ENCODE assay signal across 1 cellular context in the genomic region with DNA sequence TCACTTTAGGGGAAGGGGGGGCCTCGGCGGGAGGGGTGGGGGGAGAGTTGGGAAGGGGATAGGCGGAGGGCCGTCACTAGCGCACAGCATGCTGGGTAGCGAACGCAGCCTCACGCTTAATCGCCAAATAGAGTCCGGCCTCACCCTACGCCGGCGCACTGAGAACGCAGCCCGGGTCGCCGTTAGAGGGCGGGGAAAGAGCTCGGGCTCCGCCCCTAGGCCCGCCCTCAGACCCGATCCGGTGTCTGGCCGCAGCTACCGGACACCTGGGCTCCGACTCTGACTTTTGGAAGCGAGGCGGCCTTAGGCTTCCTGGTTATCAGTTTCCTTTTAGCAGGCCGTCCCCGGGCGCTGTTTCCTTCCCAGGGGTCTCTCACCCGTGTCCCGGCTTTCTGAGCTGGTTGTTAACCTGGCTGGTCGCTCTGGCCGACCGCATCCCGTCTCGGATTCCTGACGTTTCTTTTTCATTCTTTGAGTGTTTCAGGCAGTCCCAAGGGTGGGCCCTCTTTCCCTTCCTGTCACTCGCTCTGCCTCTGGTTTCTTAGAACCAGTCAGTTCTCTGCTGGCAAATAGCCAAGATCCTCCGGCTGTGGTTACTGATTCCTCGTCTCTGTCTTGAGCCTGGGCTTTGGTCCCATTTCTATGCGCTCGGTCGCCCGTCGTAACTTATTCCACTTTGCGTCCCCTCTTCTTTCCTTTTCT.
TF ChIP-seq lines count a peak whose summit lies in the region.

No MANE protein-coding gene starts in this region.

TF ChIP-seq in SK-N-SH, 30 proteins besides CTCF, POLR2A, EP300 and RAD21 (continued from another document):
- TF ChIP-seq, protein P1, sequence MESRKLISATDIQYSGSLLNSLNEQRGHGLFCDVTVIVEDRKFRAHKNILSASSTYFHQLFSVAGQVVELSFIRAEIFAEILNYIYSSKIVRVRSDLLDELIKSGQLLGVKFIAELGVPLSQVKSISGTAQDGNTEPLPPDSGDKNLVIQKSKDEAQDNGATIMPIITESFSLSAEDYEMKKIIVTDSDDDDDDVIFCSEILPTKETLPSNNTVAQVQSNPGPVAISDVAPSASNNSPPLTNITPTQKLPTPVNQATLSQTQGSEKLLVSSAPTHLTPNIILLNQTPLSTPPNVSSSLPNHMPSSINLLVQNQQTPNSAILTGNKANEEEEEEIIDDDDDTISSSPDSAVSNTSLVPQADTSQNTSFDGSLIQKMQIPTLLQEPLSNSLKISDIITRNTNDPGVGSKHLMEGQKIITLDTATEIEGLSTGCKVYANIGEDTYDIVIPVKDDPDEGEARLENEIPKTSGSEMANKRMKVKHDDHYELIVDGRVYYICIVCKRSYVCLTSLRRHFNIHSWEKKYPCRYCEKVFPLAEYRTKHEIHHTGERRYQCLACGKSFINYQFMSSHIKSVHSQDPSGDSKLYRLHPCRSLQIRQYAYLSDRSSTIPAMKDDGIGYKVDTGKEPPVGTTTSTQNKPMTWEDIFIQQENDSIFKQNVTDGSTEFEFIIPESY (IDR thresholded peaks at IDR 0.05; ENCODE audit: borderline replicate concordance, low read depth) = no peak
- peak; percentile 96 for TF ChIP-seq NFIC (IDR thresholded peaks at IDR 0.05; ENCODE audit: borderline replicate concordance)
- no peak for TF ChIP-seq EZH2phosphoT487 (IDR thresholded peaks at IDR 0.05; ENCODE audit: borderline replicate concordance, low read depth)
- 0 out of 2 replicates have a peak, but pooled peaks have one; percentile 16 for TF ChIP-seq TAF1 (IDR thresholded peaks at IDR 0.05; ENCODE audit: borderline replicate concordance, low read depth, low read length)
- no peak; the same call in 1 of the 2 replicates for TF ChIP-seq SIN3A (IDR thresholded peaks at IDR 0.05; ENCODE audit: borderline replicate concordance, low read depth, low read length)
- no peak for TF ChIP-seq YY1 (IDR thresholded peaks at IDR 0.05; ENCODE audit: low read depth)
- no peak for TF ChIP-seq FOXJ3 (CRISPR knock-in tag; IDR thresholded peaks at IDR 0.05)
- TF ChIP-seq NRF1 (IDR thresholded peaks at IDR 0.05; ENCODE audit: low read depth, low read length) = peak; percentile 89
- no peak for TF ChIP-seq RXRA (IDR thresholded peaks at IDR 0.05; ENCODE audit: borderline replicate concordance, low read depth)
- TF ChIP-seq MEF2A (IDR thresholded peaks at IDR 0.05; ENCODE audit: borderline replicate concordance, low read depth) = no peak
- TF ChIP-seq, protein P2, sequence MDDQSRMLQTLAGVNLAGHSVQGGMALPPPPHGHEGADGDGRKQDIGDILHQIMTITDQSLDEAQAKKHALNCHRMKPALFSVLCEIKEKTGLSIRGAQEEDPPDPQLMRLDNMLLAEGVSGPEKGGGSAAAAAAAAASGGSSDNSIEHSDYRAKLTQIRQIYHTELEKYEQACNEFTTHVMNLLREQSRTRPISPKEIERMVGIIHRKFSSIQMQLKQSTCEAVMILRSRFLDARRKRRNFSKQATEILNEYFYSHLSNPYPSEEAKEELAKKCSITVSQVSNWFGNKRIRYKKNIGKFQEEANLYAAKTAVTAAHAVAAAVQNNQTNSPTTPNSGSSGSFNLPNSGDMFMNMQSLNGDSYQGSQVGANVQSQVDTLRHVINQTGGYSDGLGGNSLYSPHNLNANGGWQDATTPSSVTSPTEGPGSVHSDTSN (IDR thresholded peaks at IDR 0.05) = peak; percentile 4; the same call in 1 of the 2 replicates
- TF ChIP-seq, protein P3, sequence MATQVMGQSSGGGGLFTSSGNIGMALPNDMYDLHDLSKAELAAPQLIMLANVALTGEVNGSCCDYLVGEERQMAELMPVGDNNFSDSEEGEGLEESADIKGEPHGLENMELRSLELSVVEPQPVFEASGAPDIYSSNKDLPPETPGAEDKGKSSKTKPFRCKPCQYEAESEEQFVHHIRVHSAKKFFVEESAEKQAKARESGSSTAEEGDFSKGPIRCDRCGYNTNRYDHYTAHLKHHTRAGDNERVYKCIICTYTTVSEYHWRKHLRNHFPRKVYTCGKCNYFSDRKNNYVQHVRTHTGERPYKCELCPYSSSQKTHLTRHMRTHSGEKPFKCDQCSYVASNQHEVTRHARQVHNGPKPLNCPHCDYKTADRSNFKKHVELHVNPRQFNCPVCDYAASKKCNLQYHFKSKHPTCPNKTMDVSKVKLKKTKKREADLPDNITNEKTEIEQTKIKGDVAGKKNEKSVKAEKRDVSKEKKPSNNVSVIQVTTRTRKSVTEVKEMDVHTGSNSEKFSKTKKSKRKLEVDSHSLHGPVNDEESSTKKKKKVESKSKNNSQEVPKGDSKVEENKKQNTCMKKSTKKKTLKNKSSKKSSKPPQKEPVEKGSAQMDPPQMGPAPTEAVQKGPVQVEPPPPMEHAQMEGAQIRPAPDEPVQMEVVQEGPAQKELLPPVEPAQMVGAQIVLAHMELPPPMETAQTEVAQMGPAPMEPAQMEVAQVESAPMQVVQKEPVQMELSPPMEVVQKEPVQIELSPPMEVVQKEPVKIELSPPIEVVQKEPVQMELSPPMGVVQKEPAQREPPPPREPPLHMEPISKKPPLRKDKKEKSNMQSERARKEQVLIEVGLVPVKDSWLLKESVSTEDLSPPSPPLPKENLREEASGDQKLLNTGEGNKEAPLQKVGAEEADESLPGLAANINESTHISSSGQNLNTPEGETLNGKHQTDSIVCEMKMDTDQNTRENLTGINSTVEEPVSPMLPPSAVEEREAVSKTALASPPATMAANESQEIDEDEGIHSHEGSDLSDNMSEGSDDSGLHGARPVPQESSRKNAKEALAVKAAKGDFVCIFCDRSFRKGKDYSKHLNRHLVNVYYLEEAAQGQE (IDR thresholded peaks at IDR 0.05; ENCODE audit: low read depth, low read length) = no peak
- TF ChIP-seq FOSL2 (IDR thresholded peaks at IDR 0.05; ENCODE audit: borderline replicate concordance, low read depth) = no peak
- TF ChIP-seq, protein P4, sequence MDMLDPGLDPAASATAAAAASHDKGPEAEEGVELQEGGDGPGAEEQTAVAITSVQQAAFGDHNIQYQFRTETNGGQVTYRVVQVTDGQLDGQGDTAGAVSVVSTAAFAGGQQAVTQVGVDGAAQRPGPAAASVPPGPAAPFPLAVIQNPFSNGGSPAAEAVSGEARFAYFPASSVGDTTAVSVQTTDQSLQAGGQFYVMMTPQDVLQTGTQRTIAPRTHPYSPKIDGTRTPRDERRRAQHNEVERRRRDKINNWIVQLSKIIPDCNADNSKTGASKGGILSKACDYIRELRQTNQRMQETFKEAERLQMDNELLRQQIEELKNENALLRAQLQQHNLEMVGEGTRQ (IDR thresholded peaks at IDR 0.05; ENCODE audit: borderline replicate concordance, low read depth, low read length) = no peak
- TF ChIP-seq ELF1 (IDR thresholded peaks at IDR 0.05) = no peak
- TF ChIP-seq MXI1 (IDR thresholded peaks at IDR 0.05; ENCODE audit: low read depth, low read length) = peak; percentile 24; the same call in 1 of the 2 replicates
- TF ChIP-seq CHD2 (IDR thresholded peaks at IDR 0.05; ENCODE audit: low read length, partially characterized antibody) = no peak
- peak; percentile 15; the same call in 1 of the 2 replicates for TF ChIP-seq TCF12 (IDR thresholded peaks at IDR 0.05)
- TF ChIP-seq, protein P5, sequence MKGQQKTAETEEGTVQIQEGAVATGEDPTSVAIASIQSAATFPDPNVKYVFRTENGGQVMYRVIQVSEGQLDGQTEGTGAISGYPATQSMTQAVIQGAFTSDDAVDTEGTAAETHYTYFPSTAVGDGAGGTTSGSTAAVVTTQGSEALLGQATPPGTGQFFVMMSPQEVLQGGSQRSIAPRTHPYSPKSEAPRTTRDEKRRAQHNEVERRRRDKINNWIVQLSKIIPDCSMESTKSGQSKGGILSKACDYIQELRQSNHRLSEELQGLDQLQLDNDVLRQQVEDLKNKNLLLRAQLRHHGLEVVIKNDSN (IDR thresholded peaks at IDR 0.05; ENCODE audit: borderline replicate concordance, low read depth) = no peak
- TF ChIP-seq SMC3 (IDR thresholded peaks at IDR 0.05; ENCODE audit: low read depth, low read length) = no peak
- TF ChIP-seq RCOR1 (IDR thresholded peaks at IDR 0.05; ENCODE audit: low read length) = no peak
- no peak for TF ChIP-seq GABPA (IDR thresholded peaks at IDR 0.05; ENCODE audit: low read depth)
- TF ChIP-seq, protein P6, sequence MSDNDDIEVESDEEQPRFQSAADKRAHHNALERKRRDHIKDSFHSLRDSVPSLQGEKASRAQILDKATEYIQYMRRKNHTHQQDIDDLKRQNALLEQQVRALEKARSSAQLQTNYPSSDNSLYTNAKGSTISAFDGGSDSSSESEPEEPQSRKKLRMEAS (IDR thresholded peaks at IDR 0.05; ENCODE audit: low read depth) = 0 out of 2 replicates have a peak, but pooled peaks have one; percentile 42
